In genomic region chr16:83356266-83356665, GRCh38 we compare ENCODE assay signal across 8 cellular contexts.
DNase-seq lines count a peak whose midpoint lies in the region; ATAC-seq, FAIRE-seq and TF ChIP-seq lines count a peak whose summit lies in the region.

No MANE protein-coding gene starts in this region.

- peak in 3 of 4 donors; percentile 55 to 62 (median 62) for ATAC-seq in pancreas
- ATAC-seq in HG03196 (IDR thresholded peaks at IDR 0.05; ENCODE audit: unreplicated experiment) = no peak

- TF ChIP-seq CTCF in Caco-2 (IDR thresholded peaks at IDR 0.05; ENCODE audit: insufficient read depth in 1 of 2, low read depth in 1 of 2, low read length in 1 of 2, severe bottlenecking in 1 of 2, unreplicated experiment in 1 of 2) (peak; percentile 53 to 77), pancreas (IDR thresholded peaks at IDR 0.05) (peak; percentile 28 to 45 (median 36))

- no peaks in the 10 kb centered on the region for H3K27me3 ChIP-seq in Caco-2 (replicated peaks; ENCODE audit: control insufficient read depth, insufficient read depth, low read length)
- no peaks in the 10 kb centered on the region for H3K27me3 ChIP-seq in SJCRH30
- no peaks in the 10 kb centered on the region for H3K27me3 ChIP-seq in pancreas

- no peak overlapping the region for H3K27ac ChIP-seq in SJCRH30
- H3K27ac ChIP-seq in pancreas = no peak overlapping the region

- CTCF ChIA-PET in Caco-2 (lab: Charles Lee) = interaction anchor here (0.7 to 2.3 kb wide), 3 partner anchors 18 to 156 kb away, joined by 3 to 9 read pairs (median 6); no protein-coding TSS in a partner anchor

- H3K27ac Mint-ChIP-seq in Caco-2 (ENCODE audit: unreplicated experiment) = no peak overlapping the region

- no peaks in the 10 kb centered on the region for H3K9me3 Mint-ChIP-seq in Caco-2 (ENCODE audit: unreplicated experiment)

- H3K9me3 ChIP-seq in Caco-2 (no peaks in the 10 kb centered on the region), SJCRH30 (replicated peaks) (no peaks in the 10 kb centered on the region), pancreas (no peaks in the 10 kb centered on the region)

- no peaks in the 10 kb centered on the region for H3K36me3 Mint-ChIP-seq in Caco-2 (ENCODE audit: insufficient read depth, unreplicated experiment)

- H3K4me3 ChIP-seq in Caco-2 (ENCODE audit: low read depth, low read length) = no peak overlapping the region
- no peak overlapping the region for H3K4me3 ChIP-seq in SJCRH30
- no peak overlapping the region for H3K4me3 ChIP-seq in pancreas

- intact Hi-C loops in Caco-2 (cut with micrococcal nuclease; ENCODE audit: unreplicated experiment) (no loop called here), pancreas (cut with DNase I) (no loop called here)

- FAIRE-seq in pancreas (lab: Jason Lieb, UNC) = no peak

- H3K27me3 Mint-ChIP-seq in Caco-2 (ENCODE audit: insufficient read depth, unreplicated experiment) = peaks cover 11% of the 10 kb centered on the region

- POLR2A ChIA-PET in Caco-2 (lab: Charles Lee) = no interaction called here

- no peaks in the 10 kb centered on the region for H3K4me1 Mint-ChIP-seq in Caco-2 (ENCODE audit: low read depth, unreplicated experiment)

- no peaks in the 10 kb centered on the region for H3K4me1 ChIP-seq in Caco-2
- H3K4me1 ChIP-seq in SJCRH30 = no peaks in the 10 kb centered on the region
- H3K4me1 ChIP-seq in pancreas = no peaks in the 10 kb centered on the region

- DNase-seq in Caco-2 = peak; percentile 47 to 64
- DNase-seq in GM19238 (ENCODE audit: insufficient read length, low spot score) = peak; percentile 25
- peak; percentile 61 for DNase-seq in LoVo (ENCODE audit: low spot score)
- DNase-seq in SJCRH30 = peak; percentile 6 to 46
- peak; percentile 35 for DNase-seq in fibroblast of the conjunctiva (ENCODE audit: low read depth)
- peak in 2 of 6 donors; percentile 8 to 13 for DNase-seq in pancreas
- DNase-seq in activated naive CD4-positive, alpha-beta T cell treated with Interleukin-2 at 50 U/mL for 16 hours = no peak

- WGBS in pancreas, 2 donors = 0 to 3% methylated on average over 4 of the region's 4 CpGs

- H3K36me3 ChIP-seq in Caco-2 (ENCODE audit: control insufficient read depth, insufficient read depth, low read length) (no peaks in the 10 kb centered on the region), SJCRH30 (no peaks in the 10 kb centered on the region), pancreas (no peaks in the 10 kb centered on the region)

- H3K4me3 Mint-ChIP-seq in Caco-2 (ENCODE audit: unreplicated experiment) = no peak overlapping the region

- no TSS peak for BruUV-seq in Caco-2 (replicated peaks; lab: Mats Ljungman, UMichigan)
